Comparison of ENCODE assay signal across 2 cellular contexts in the genomic region with DNA sequence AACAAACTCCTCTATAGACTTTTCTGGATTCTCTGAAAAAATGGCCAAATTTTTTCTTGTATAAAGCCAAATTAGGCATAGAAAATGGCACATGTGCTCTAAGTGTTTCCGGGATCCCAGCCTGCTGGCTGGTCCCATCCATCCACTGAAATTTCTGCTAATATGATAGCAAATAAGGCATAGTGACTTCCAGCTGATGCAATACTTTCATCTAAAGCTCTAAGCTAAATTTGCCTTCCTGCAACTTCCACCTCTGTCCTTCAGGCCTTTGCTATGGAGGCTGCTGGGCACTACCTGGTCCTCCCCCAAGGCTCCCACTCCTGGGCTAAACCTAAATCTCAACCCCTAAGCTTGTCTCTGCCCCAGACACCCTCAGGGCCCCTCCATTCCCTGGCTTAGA.
TF ChIP-seq lines count a peak whose summit lies in the region.

No MANE protein-coding gene starts in this region.

TF ChIP-seq in IMR-90, 13 proteins besides CTCF, POLR2A, EP300 and RAD21:
- TF ChIP-seq CHD1 (IDR thresholded peaks at IDR 0.05; ENCODE audit: low read depth, low read length) (no peak), MAFK (IDR thresholded peaks at IDR 0.05; ENCODE audit: low read depth, low read length) (no peak), MXI1 (IDR thresholded peaks at IDR 0.05; ENCODE audit: borderline replicate concordance, low read depth, low read length) (no peak), MAZ (IDR thresholded peaks at IDR 0.05; ENCODE audit: borderline replicate concordance, low read depth, low read length) (no peak), NFE2L2 (IDR thresholded peaks at IDR 0.05; ENCODE audit: low read depth, low read length) (no peak), RCOR1 (IDR thresholded peaks at IDR 0.05; ENCODE audit: insufficient replicate concordance, low read length) (no peak), BHLHE40 (IDR thresholded peaks at IDR 0.05; ENCODE audit: low read depth, low read length) (no peak), FOS (IDR thresholded peaks at IDR 0.05; ENCODE audit: low read depth, low read length) (no peak), SMC3 (IDR thresholded peaks at IDR 0.05; ENCODE audit: low read depth, low read length) (no peak), RFX5 (IDR thresholded peaks at IDR 0.05; ENCODE audit: low read depth, low read length) (no peak), CEBPB (IDR thresholded peaks at IDR 0.05; ENCODE audit: low read depth, low read length) (no peak)
- TF ChIP-seq, protein P1, sequence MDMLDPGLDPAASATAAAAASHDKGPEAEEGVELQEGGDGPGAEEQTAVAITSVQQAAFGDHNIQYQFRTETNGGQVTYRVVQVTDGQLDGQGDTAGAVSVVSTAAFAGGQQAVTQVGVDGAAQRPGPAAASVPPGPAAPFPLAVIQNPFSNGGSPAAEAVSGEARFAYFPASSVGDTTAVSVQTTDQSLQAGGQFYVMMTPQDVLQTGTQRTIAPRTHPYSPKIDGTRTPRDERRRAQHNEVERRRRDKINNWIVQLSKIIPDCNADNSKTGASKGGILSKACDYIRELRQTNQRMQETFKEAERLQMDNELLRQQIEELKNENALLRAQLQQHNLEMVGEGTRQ (IDR thresholded peaks at IDR 0.05; ENCODE audit: low read depth, low read length), result no peak
- TF ChIP-seq, protein P2, sequence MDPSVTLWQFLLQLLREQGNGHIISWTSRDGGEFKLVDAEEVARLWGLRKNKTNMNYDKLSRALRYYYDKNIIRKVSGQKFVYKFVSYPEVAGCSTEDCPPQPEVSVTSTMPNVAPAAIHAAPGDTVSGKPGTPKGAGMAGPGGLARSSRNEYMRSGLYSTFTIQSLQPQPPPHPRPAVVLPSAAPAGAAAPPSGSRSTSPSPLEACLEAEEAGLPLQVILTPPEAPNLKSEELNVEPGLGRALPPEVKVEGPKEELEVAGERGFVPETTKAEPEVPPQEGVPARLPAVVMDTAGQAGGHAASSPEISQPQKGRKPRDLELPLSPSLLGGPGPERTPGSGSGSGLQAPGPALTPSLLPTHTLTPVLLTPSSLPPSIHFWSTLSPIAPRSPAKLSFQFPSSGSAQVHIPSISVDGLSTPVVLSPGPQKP (IDR thresholded peaks at IDR 0.05; ENCODE audit: borderline replicate concordance, low read depth, low read length), result no peak
TF ChIP-seq in IMR-90: peak in this region for 0.

TF ChIP-seq in SK-N-SH treated with all-trans-retinoic acid at 6 μM for 48 hours, 23 proteins besides CTCF, POLR2A, EP300 and RAD21:
- TF ChIP-seq, protein P3, sequence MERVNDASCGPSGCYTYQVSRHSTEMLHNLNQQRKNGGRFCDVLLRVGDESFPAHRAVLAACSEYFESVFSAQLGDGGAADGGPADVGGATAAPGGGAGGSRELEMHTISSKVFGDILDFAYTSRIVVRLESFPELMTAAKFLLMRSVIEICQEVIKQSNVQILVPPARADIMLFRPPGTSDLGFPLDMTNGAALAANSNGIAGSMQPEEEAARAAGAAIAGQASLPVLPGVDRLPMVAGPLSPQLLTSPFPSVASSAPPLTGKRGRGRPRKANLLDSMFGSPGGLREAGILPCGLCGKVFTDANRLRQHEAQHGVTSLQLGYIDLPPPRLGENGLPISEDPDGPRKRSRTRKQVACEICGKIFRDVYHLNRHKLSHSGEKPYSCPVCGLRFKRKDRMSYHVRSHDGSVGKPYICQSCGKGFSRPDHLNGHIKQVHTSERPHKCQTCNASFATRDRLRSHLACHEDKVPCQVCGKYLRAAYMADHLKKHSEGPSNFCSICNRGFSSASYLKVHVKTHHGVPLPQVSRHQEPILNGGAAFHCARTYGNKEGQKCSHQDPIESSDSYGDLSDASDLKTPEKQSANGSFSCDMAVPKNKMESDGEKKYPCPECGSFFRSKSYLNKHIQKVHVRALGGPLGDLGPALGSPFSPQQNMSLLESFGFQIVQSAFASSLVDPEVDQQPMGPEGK (CRISPR knock-in tag; IDR thresholded peaks at IDR 0.05; ENCODE audit: borderline replicate concordance), result no peak
- TF ChIP-seq ZC3H10 (CRISPR knock-in tag; IDR thresholded peaks at IDR 0.05) (no peak), ZNF70 (CRISPR knock-in tag; IDR thresholded peaks at IDR 0.05) (no peak), PPARA (CRISPR knock-in tag; IDR thresholded peaks at IDR 0.05; ENCODE audit: borderline replicate concordance) (no peak), GLIS3 (CRISPR knock-in tag; IDR thresholded peaks at IDR 0.05) (no peak)
